ENCODE assay signal across 24 cellular contexts in the genomic region with DNA sequence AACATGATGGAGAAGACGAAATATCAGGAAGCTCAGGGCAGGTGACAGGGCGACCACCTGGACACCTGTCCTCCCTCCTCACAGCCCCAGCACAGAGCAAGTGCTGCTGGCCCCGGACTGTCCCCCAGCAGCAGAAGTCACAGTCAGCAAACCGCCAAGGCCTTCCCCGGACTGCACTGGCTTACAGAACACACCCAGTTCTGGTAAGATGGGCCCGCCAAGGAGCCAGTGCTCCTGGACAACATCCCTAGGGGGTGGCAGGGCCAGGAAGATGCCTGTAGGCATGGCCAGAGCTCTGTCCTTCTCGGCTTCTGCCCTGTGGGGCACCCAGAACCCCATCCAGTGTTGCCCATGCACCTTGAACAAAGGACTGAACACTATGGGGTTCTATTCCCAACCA.
DNase-seq lines count a peak whose midpoint lies in the region; ATAC-seq and TF ChIP-seq lines count a peak whose summit lies in the region.
"Had no signal": no experiment of that assay in that cellular context is flagged by ENCODE, and none has a peak within 500 bp of the region (broad histone marks: within the 10 kb centered on the region; RNA-seq: fewer than 3 reads in every experiment).

No MANE protein-coding gene starts in this region.

- POLR2A ChIA-PET in activated CD8-positive, alpha-beta T cell treated with anti-CD3 and anti-CD28 coated beads for 36 hours (lab: Charles Lee), result interaction anchor here (0.9 to 2.6 kb wide), 9 partner anchors 10 to 78 kb away, joined by 3 to 10 read pairs (median 4); a partner anchor contains a TSS

- no peaks in the 10 kb centered on the region for H3K79me2 ChIP-seq in MM.1S (ENCODE audit: low read length)
- H3K79me2 ChIP-seq: parathyroid adenoma had no signal

- no peaks in the 10 kb centered on the region for H3F3A ChIP-seq in MM.1S (ENCODE audit: insufficient read depth, low read length)

- no peak for DNase-seq in stimulated activated naive CD8-positive, alpha-beta T cell treated with anti-CD3 and anti-CD28 coated beads, Interleukin-15, Interleukin-2, amounts not matched to agents 100 U/mL and 50 U/mL, for 24 hours
- DNase-seq in activated CD8-positive, alpha-beta T cell treated with anti-CD3 and anti-CD28 coated beads for 36 hours, result peak; percentile 47
- DNase-seq in effector memory CD8-positive, alpha-beta T cell, result no peak
- no peak for DNase-seq in MM.1S
- DNase-seq in Calu3, result no peak
- DNase-seq in posterior vena cava (ENCODE audit: low spot score), result no peak
- DNase-seq: activated gamma-delta T cell treated with Interleukin-2 at 50 U/mL for 16 hours; Caco-2; glutamatergic neuron; KG1; left cardiac atrium; mesenchymal stem cell; MV-4-11; naive B cell; NCI-H1694 treated with DMSO at 0.1 percent for 48 hours; NCI-H82; Right ventricle myocardium superior; stimulated activated CD4-positive, alpha-beta T cell treated with anti-CD3 and anti-CD28 coated beads, Interleukin-2, amount 100 ng/mL, for 24 hours; stimulated activated naive CD4-positive, alpha-beta T cell; SW 1271; transverse colon had no signal

- no TSS peak for BruUV-seq in Calu3 (replicated peaks; lab: Mats Ljungman, UMichigan)

- no peak overlapping the region for H3K4me2 ChIP-seq in MM.1S (ENCODE audit: low read depth, low read length)

- no peak overlapping the region for H3K4me3 ChIP-seq in MM.1S (ENCODE audit: low read length)
- H3K4me3 ChIP-seq: HAP-1, transverse colon had no signal

- H3K9me3 ChIP-seq in MM.1S (replicated peaks; ENCODE audit: insufficient read depth, low read length), result no peaks in the 10 kb centered on the region
- H3K9me3 ChIP-seq: Caco-2, HAP-1, transverse colon had no signal

- TF ChIP-seq CTCF in activated CD8-positive, alpha-beta T cell treated with anti-CD3 and anti-CD28 coated beads for 36 hours (IDR thresholded peaks at IDR 0.05), result no peak
- TF ChIP-seq CTCF in MM.1S (IDR thresholded peaks at IDR 0.05; ENCODE audit: low read length), result no peak
- TF ChIP-seq CTCF in Calu3 (IDR thresholded peaks at IDR 0.05; ENCODE audit: unreplicated experiment), result no peak

- intact Hi-C loops in activated CD8-positive, alpha-beta T cell treated with anti-CD3 and anti-CD28 coated beads for 36 hours (cut with micrococcal nuclease), result loop anchor here (5.0 to 10.0 kb wide), 3 partner anchors 38 to 1219 kb away; no protein-coding TSS in a partner anchor
- intact Hi-C loops in Calu3 (cut with micrococcal nuclease; ENCODE audit: unreplicated experiment) (no loop called here), posterior vena cava (cut with DNase I) (no loop called here)

- ATAC-seq in stimulated activated naive CD8-positive, alpha-beta T cell treated with anti-CD3 and anti-CD28 coated beads, Interleukin-15, Interleukin-2, amounts not matched to agents 100 U/mL and 50 U/mL, for 24 hours, result no peak
- no peak for ATAC-seq in activated CD8-positive, alpha-beta T cell treated with anti-CD3 and anti-CD28 coated beads for 36 hours
- ATAC-seq in effector memory CD8-positive, alpha-beta T cell (replicated peaks), result no peak
- ATAC-seq: left cardiac atrium had no signal

- peaks cover 19% of the 10 kb centered on the region for H3K36me3 Mint-ChIP-seq in stimulated activated naive CD8-positive, alpha-beta T cell treated with anti-CD3 and anti-CD28 coated beads, Interleukin-15, Interleukin-2, amounts not matched to agents 100 ng/mL and 50 ng/mL, for 24 hours (ENCODE audit: low read depth)
- peaks cover 35% of the 10 kb centered on the region for H3K36me3 Mint-ChIP-seq in activated CD8-positive, alpha-beta T cell treated with anti-CD3 and anti-CD28 coated beads for 36 hours (ENCODE audit: low read depth)
- H3K36me3 Mint-ChIP-seq in effector memory CD8-positive, alpha-beta T cell (ENCODE audit: insufficient read depth), result peaks cover 75% of the 10 kb centered on the region
- H3K36me3 Mint-ChIP-seq in Calu3 (ENCODE audit: insufficient read depth, unreplicated experiment), result peaks cover 9% of the 10 kb centered on the region
- H3K36me3 Mint-ChIP-seq: naive B cell had no signal

- H3K27ac Mint-ChIP-seq in stimulated activated naive CD8-positive, alpha-beta T cell treated with anti-CD3 and anti-CD28 coated beads, Interleukin-15, Interleukin-2, amounts not matched to agents 100 ng/mL and 50 ng/mL, for 24 hours, result peak overlapping the region; percentile 96
- H3K27ac Mint-ChIP-seq in activated CD8-positive, alpha-beta T cell treated with anti-CD3 and anti-CD28 coated beads for 36 hours, result peak overlapping the region; percentile 98
- H3K27ac Mint-ChIP-seq in effector memory CD8-positive, alpha-beta T cell, result peak overlapping the region; percentile 92 to 99
- no peak overlapping the region for H3K27ac Mint-ChIP-seq in Calu3 (ENCODE audit: unreplicated experiment)
- H3K27ac Mint-ChIP-seq: naive B cell had no signal

- H3K27me3 Mint-ChIP-seq in stimulated activated naive CD8-positive, alpha-beta T cell treated with anti-CD3 and anti-CD28 coated beads, Interleukin-15, Interleukin-2, amounts not matched to agents 100 ng/mL and 50 ng/mL, for 24 hours, result no peaks in the 10 kb centered on the region
- no peaks in the 10 kb centered on the region for H3K27me3 Mint-ChIP-seq in activated CD8-positive, alpha-beta T cell treated with anti-CD3 and anti-CD28 coated beads for 36 hours
- no peaks in the 10 kb centered on the region for H3K27me3 Mint-ChIP-seq in effector memory CD8-positive, alpha-beta T cell
- peaks cover 15% of the 10 kb centered on the region for H3K27me3 Mint-ChIP-seq in Calu3 (ENCODE audit: unreplicated experiment)
- H3K27me3 Mint-ChIP-seq: naive B cell had no signal

- no peaks in the 10 kb centered on the region for H3K9me3 Mint-ChIP-seq in stimulated activated naive CD8-positive, alpha-beta T cell treated with anti-CD3 and anti-CD28 coated beads, Interleukin-15, Interleukin-2, amounts not matched to agents 100 ng/mL and 50 ng/mL, for 24 hours
- H3K9me3 Mint-ChIP-seq in activated CD8-positive, alpha-beta T cell treated with anti-CD3 and anti-CD28 coated beads for 36 hours, result no peaks in the 10 kb centered on the region
- no peaks in the 10 kb centered on the region for H3K9me3 Mint-ChIP-seq in effector memory CD8-positive, alpha-beta T cell
- H3K9me3 Mint-ChIP-seq in Calu3 (ENCODE audit: low read depth, unreplicated experiment), result no peaks in the 10 kb centered on the region

- CTCF ChIA-PET in activated CD8-positive, alpha-beta T cell treated with anti-CD3 and anti-CD28 coated beads for 36 hours (lab: Charles Lee), result interaction anchor here (1.3 kb wide), 2 partner anchors 72 to 78 kb away, joined by 4 to 7 read pairs; a partner anchor contains a TSS
- CTCF ChIA-PET in Calu3 (lab: Charles Lee), result no interaction called here

- peak overlapping the region; percentile 88 for H3K4me3 Mint-ChIP-seq in stimulated activated naive CD8-positive, alpha-beta T cell treated with anti-CD3 and anti-CD28 coated beads, Interleukin-15, Interleukin-2, amounts not matched to agents 100 ng/mL and 50 ng/mL, for 24 hours
- peak overlapping the region; percentile 81 for H3K4me3 Mint-ChIP-seq in activated CD8-positive, alpha-beta T cell treated with anti-CD3 and anti-CD28 coated beads for 36 hours
- peak overlapping the region; percentile 81 to 89 for H3K4me3 Mint-ChIP-seq in effector memory CD8-positive, alpha-beta T cell
- H3K4me3 Mint-ChIP-seq in Calu3 (ENCODE audit: low read depth, unreplicated experiment), result no peak overlapping the region

- H4K20me1 ChIP-seq in MM.1S (ENCODE audit: insufficient read depth, low read length), result no peaks in the 10 kb centered on the region

- peaks cover 100% of the 10 kb centered on the region for H3K4me1 Mint-ChIP-seq in stimulated activated naive CD8-positive, alpha-beta T cell treated with anti-CD3 and anti-CD28 coated beads, Interleukin-15, Interleukin-2, amounts not matched to agents 100 ng/mL and 50 ng/mL, for 24 hours (ENCODE audit: low read depth)
- H3K4me1 Mint-ChIP-seq in activated CD8-positive, alpha-beta T cell treated with anti-CD3 and anti-CD28 coated beads for 36 hours (ENCODE audit: low read depth), result peaks cover 89% of the 10 kb centered on the region
- peaks cover 85 to 89% of the 10 kb centered on the region in 2 donors for H3K4me1 Mint-ChIP-seq in effector memory CD8-positive, alpha-beta T cell (ENCODE audit: low read depth in 2 of 2)
- peaks cover 10% of the 10 kb centered on the region for H3K4me1 Mint-ChIP-seq in Calu3 (ENCODE audit: low read depth, unreplicated experiment)
- H3K4me1 Mint-ChIP-seq: naive B cell had no signal

- H3K9ac ChIP-seq in MM.1S (ENCODE audit: low read length), result no peak overlapping the region
- H3K9ac ChIP-seq: parathyroid adenoma had no signal

- H3K36me3 ChIP-seq in MM.1S (replicated peaks; ENCODE audit: insufficient read depth, low read length), result no peaks in the 10 kb centered on the region
- H3K36me3 ChIP-seq: HAP-1, transverse colon had no signal

- H3K4me1 ChIP-seq in MM.1S (ENCODE audit: low read length), result no peaks in the 10 kb centered on the region
- H3K4me1 ChIP-seq: Caco-2, parathyroid adenoma had no signal

- H2AFZ ChIP-seq in MM.1S (ENCODE audit: low read length), result no peak overlapping the region
- H2AFZ ChIP-seq: parathyroid adenoma had no signal

- H3K27me3 ChIP-seq in MM.1S (replicated peaks; ENCODE audit: insufficient read depth, low read length), result no peaks in the 10 kb centered on the region
- H3K27me3 ChIP-seq: transverse colon had no signal

- no peaks in the 10 kb centered on the region for H3K9me2 ChIP-seq in MM.1S (replicated peaks; ENCODE audit: insufficient read depth, low read length)

- H3K27ac ChIP-seq in MM.1S (ENCODE audit: low read length), result no peak overlapping the region
- H3K27ac ChIP-seq: parathyroid adenoma, transverse colon had no signal
